ENCODE assay signal across 9 cellular contexts in genomic region chr6:163667372-163668060, GRCh38.
A peak's percentile ranks its signal among the peaks of the same experiment; 100 is the strongest.
DNase-seq lines count a peak whose midpoint lies in the region; ATAC-seq, FAIRE-seq and TF ChIP-seq lines count a peak whose summit lies in the region.
"Had no signal": no experiment of that assay in that cellular context is flagged by ENCODE, and none has a peak within 500 bp of the region (broad histone marks: within the 10 kb centered on the region; RNA-seq: fewer than 3 reads in every experiment).

No MANE protein-coding gene starts in this region.

- H3K27ac ChIP-seq in colonic mucosa: no peak overlapping the region
- peak overlapping the region in 11 of 21 experiments; percentile 21 to 71 (median 50) for H3K27ac ChIP-seq in skin epidermis

- intact Hi-C loops in colonic mucosa (cut with DNase I): no loop called here

- no peaks in the 10 kb centered on the region for H3K4me1 ChIP-seq in colonic mucosa

- H3K4me3 ChIP-seq in colonic mucosa: no peak overlapping the region
- H3K4me3 ChIP-seq in skin epidermis: no peak overlapping the region

- H3K36me3 ChIP-seq in colonic mucosa: no peaks in the 10 kb centered on the region

- no peaks in the 10 kb centered on the region for H3K27me3 ChIP-seq in colonic mucosa

- no peak overlapping the region for H3K9ac ChIP-seq in colonic mucosa (ENCODE audit: low read depth in 2 of 2, low read length in 2 of 2)

- DNase-seq in GM12891 (ENCODE audit: insufficient read length, low spot score): peak; percentile 68
- peak; percentile 97 to 98 for DNase-seq in Kasumi-1 (lab: John Stamatoyannopoulos, UW)
- DNase-seq in colonic mucosa: peak; percentile 34
- DNase-seq in kidney glomerular epithelial cell (lab: John Stamatoyannopoulos, UW): no peak
- no peak for DNase-seq in islet precursor cell
- no peak for DNase-seq in NCI-H1417 treated with DMSO at 0.1 percent for 48 hours (lab: John Stamatoyannopoulos, UW)

- no peaks in the 10 kb centered on the region for H3K9me3 ChIP-seq in colonic mucosa

- peak; percentile 95 for ATAC-seq in GM21737 (IDR thresholded peaks at IDR 0.05; ENCODE audit: unreplicated experiment)

- no peak for TF ChIP-seq POLR2A in GM12891 (IDR thresholded peaks at IDR 0.05; ENCODE audit: low read depth, low read length)

- TF ChIP-seq CTCF in colonic mucosa (IDR thresholded peaks at IDR 0.05): no peak

- peak; percentile 97 for FAIRE-seq in GM12891 (lab: Jason Lieb, UNC)
- FAIRE-seq: endometrium had no signal

TF ChIP-seq in GM12891, 5 proteins besides CTCF, POLR2A, EP300 and RAD21:
- TF ChIP-seq SPI1 (IDR thresholded peaks at IDR 0.05; ENCODE audit: low read depth, low read length) (peak; percentile 97), PAX5 (IDR thresholded peaks at IDR 0.05; ENCODE audit: insufficient read depth, low read length, severe bottlenecking) (no peak)

Comparison
In these comparisons a context has a peak if more than half of its experiments do, and no peak if none do; other contexts are left out.
1. DNase-seq: peak in GM12891 (single experiment), Kasumi-1 (2 of 2) and colonic mucosa (single experiment); none in kidney glomerular epithelial cell (single experiment), islet precursor cell (single experiment) and NCI-H1417 treated with DMSO at 0.1 percent for 48 hours (single experiment).